Comparison of ENCODE assay signal across 11 cellular contexts in genomic region chr21:36388835-36389234, GRCh38. TPM values are rescaled to one million over a fixed set of nuclear protein-coding genes. Genes with fewer than 3 reads are reported as not detected.
DNase-seq lines count a peak whose midpoint lies in the region; ATAC-seq and TF ChIP-seq lines count a peak whose summit lies in the region.
"Had no signal": no experiment of that assay in that cellular context is flagged by ENCODE, and none has a peak within 500 bp of the region (broad histone marks: within the 10 kb centered on the region; RNA-seq: fewer than 3 reads in every experiment).

No MANE protein-coding gene starts in this region.

- peak; percentile 15 for DNase-seq in Daoy (ENCODE audit: low read depth)
- peak; percentile 10 for DNase-seq in dermis blood vessel endothelial cell
- peak; percentile 10 for DNase-seq in midbrain (lab: John Stamatoyannopoulos, UW)
- DNase-seq in osteocyte (ENCODE audit: extremely low spot score, unreplicated experiment) = no peak
- DNase-seq in activated T-cell treated with anti-CD3 and anti-CD28 coated beads, Interleukin-2, amount 50 U/mL, for 4 hours = no peak
- DNase-seq in spleen = no peak
- DNase-seq: colonic mucosa, left colon had no signal

- 57 to 85% (median 82%) methylated on average over 8 to 10 of the region's 10 CpGs for WGBS in spleen, 5 donors

- H3K36me3 ChIP-seq in Loucy (ENCODE audit: insufficient read depth, low read length) (no peaks in the 10 kb centered on the region), spleen (peaks cover 0 to 19% (median 0%) of the 10 kb centered on the region in 6 donors)
- H3K36me3 ChIP-seq: colonic mucosa, upper lobe of left lung had no signal

- H3K9ac ChIP-seq in Loucy (ENCODE audit: low read depth, low read length, poor library complexity, severe bottlenecking) = no peak overlapping the region

- no peak for ATAC-seq in activated CD4-positive, CD25-positive, alpha-beta regulatory T cell treated with anti-CD3 and anti-CD28 coated beads, Interleukin-2, amount 50 U/mL, for 24 hours
- no peak for ATAC-seq in activated T-cell treated with anti-CD3 and anti-CD28 coated beads, Interleukin-2, amount 50 U/mL, for 4 hours
- ATAC-seq: left colon had no signal

- H3K9me3 Mint-ChIP-seq in osteocyte (ENCODE audit: unreplicated experiment) = no peaks in the 10 kb centered on the region
- no peaks in the 10 kb centered on the region for H3K9me3 Mint-ChIP-seq in activated T-cell treated with anti-CD3 and anti-CD28 coated beads, Interleukin-2, amount 50 U/mL, for 4 hours

- no peak overlapping the region for H3K27ac ChIP-seq in spleen
- H3K27ac ChIP-seq: colonic mucosa, upper lobe of left lung had no signal

- no peak overlapping the region for H2AFZ ChIP-seq in Loucy (ENCODE audit: low read length)

- H3K27ac Mint-ChIP-seq in osteocyte (ENCODE audit: unreplicated experiment) = no peak overlapping the region

- peaks cover 5% of the 10 kb centered on the region for H3K4me1 Mint-ChIP-seq in osteocyte (ENCODE audit: unreplicated experiment)
- H3K4me1 Mint-ChIP-seq in activated T-cell treated with anti-CD3 and anti-CD28 coated beads, Interleukin-2, amount 50 U/mL, for 4 hours (ENCODE audit: low read depth) = peaks cover 4% of the 10 kb centered on the region

- H3K27me3 ChIP-seq in Loucy (ENCODE audit: insufficient read depth, low read length, poor library complexity, severe bottlenecking) (no peaks in the 10 kb centered on the region), spleen (replicated peaks in 1 of 7) (no peaks in the 10 kb centered on the region)
- H3K27me3 ChIP-seq: colonic mucosa, upper lobe of left lung had no signal

- no peaks in the 10 kb centered on the region for H3K9me2 ChIP-seq in Loucy (replicated peaks; ENCODE audit: low read depth, low read length)

- H3K9me3 ChIP-seq in Loucy (ENCODE audit: insufficient read depth, low read depth, low read length) (no peaks in the 10 kb centered on the region), spleen (peaks cover 0 to 4% (median 0%) of the 10 kb centered on the region in 8 donors)
- H3K9me3 ChIP-seq: colonic mucosa, upper lobe of left lung had no signal

- no peaks in the 10 kb centered on the region for H3K27me3 Mint-ChIP-seq in osteocyte (ENCODE audit: unreplicated experiment)
- no peaks in the 10 kb centered on the region for H3K27me3 Mint-ChIP-seq in activated T-cell treated with anti-CD3 and anti-CD28 coated beads, Interleukin-2, amount 50 U/mL, for 4 hours (ENCODE audit: low read depth)

- peaks cover 6% of the 10 kb centered on the region for H3K36me3 Mint-ChIP-seq in osteocyte (ENCODE audit: unreplicated experiment)
- peaks cover 16% of the 10 kb centered on the region for H3K36me3 Mint-ChIP-seq in activated T-cell treated with anti-CD3 and anti-CD28 coated beads, Interleukin-2, amount 50 U/mL, for 4 hours (ENCODE audit: insufficient read depth)

- H3K4me3 Mint-ChIP-seq in osteocyte (ENCODE audit: unreplicated experiment) = no peak overlapping the region
- H3K4me3 Mint-ChIP-seq in activated T-cell treated with anti-CD3 and anti-CD28 coated beads, Interleukin-2, amount 50 U/mL, for 4 hours = no peak overlapping the region

- H3F3A ChIP-seq in Loucy (ENCODE audit: low read depth) = no peaks in the 10 kb centered on the region

- H3K4me3 ChIP-seq in Loucy (ENCODE audit: low read length, poor library complexity, severe bottlenecking) (no peak overlapping the region), spleen (no peak overlapping the region)
- H3K4me3 ChIP-seq: colonic mucosa, upper lobe of left lung had no signal

- H4K20me1 ChIP-seq in Loucy (ENCODE audit: insufficient read depth, low read length, poor library complexity, severe bottlenecking) = no peaks in the 10 kb centered on the region

- H3K4me1 ChIP-seq in Loucy (ENCODE audit: insufficient read depth, low read length, poor library complexity, severe bottlenecking) = peaks cover 24% of the 10 kb centered on the region
- peaks cover 0 to 18% (median 12%) of the 10 kb centered on the region in 6 donors for H3K4me1 ChIP-seq in spleen

- peaks cover 20% of the 10 kb centered on the region for H3K79me2 ChIP-seq in Loucy (ENCODE audit: insufficient read depth, low read length)

- intact Hi-C loops in spleen (cut with DNase I; ENCODE audit: low total_unique reads) = no loop called here

- no peak for TF ChIP-seq CTCF in Loucy (conservative IDR thresholded peaks at IDR 0.05; ENCODE audit: low read length)
- no peak for TF ChIP-seq CTCF in osteocyte (IDR thresholded peaks at IDR 0.05)
- no peak for TF ChIP-seq CTCF in spleen (IDR thresholded peaks at IDR 0.05 in 8 of 11, conservative IDR thresholded peaks at IDR 0.05 in 3 of 11)

- peak overlapping the region; percentile 45 for H3K4me2 ChIP-seq in Loucy (ENCODE audit: low read depth, low read length, poor library complexity, severe bottlenecking)

- TF ChIP-seq POLR2A in spleen (IDR thresholded peaks at IDR 0.05) = no peak

RNA-seq across cellular contexts. Expression of gene CHAF1B, which starts 3.6 kb away (rescaled TPM):
- total RNA-seq in Daoy (2014; rRNA removed; shearing (Covaris generic)) = 11.1 and 14.9 TPM in 2 replicates
- total RNA-seq in dermis blood vessel endothelial cell (2.2 and 5.8 TPM in 2 replicates), osteocyte (4.9 and 5.5 TPM in 2 replicates), spleen (1 to 10 TPM in 6 of 7 donors, under 1 TPM in 1; 0.51 to 3.7 (median 1.5) TPM)
- total RNA-seq in activated T-cell treated with anti-CD3 and anti-CD28 coated beads, Interleukin-2, amount 50 U/mL, for 4 hours = 10 to 100 TPM; 23.1 to 30.0 (median 25.6) TPM
- polyA plus RNA-seq in spleen = 1 to 10 TPM in 2 of 3 donors, under 1 TPM in 1; 1.00 to 1.4 (median 1.2) TPM

Comparison
In these comparisons a context has a peak if more than half of its experiments do, and no peak if none do; other contexts are left out.
1. DNase-seq: peak in Daoy (single experiment), dermis blood vessel endothelial cell (single experiment) and midbrain (single experiment); none in osteocyte (single experiment), activated T-cell treated with anti-CD3 and anti-CD28 coated beads, Interleukin-2, amount 50 U/mL, for 4 hours (single experiment) and spleen (single experiment).